Comparison of ENCODE assay signal across 1 cellular context in the genomic region with DNA sequence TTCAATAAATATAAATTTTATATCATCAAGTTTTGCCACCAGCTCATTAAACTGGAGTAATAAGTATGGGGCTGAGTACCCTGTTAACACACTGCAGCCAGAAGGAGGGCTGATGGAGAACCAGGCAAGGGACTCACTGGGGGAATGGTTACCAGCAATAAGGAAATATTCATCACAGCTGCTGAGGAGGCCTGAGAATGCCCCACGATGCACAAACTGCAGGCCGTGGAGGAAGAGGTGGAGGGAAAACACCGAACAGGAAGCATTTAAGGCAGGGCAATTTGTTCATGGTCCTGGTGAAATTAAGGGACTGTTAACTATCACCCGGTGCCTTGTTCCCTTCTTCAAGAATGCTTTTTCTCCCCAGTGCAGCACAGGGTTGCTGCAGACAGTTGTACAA.
TF ChIP-seq lines count a peak whose summit lies in the region.

No MANE protein-coding gene starts in this region.

TF ChIP-seq in GM23338, 12 proteins besides CTCF, POLR2A, EP300 and RAD21 (continued from another document):
- TF ChIP-seq, protein P1, sequence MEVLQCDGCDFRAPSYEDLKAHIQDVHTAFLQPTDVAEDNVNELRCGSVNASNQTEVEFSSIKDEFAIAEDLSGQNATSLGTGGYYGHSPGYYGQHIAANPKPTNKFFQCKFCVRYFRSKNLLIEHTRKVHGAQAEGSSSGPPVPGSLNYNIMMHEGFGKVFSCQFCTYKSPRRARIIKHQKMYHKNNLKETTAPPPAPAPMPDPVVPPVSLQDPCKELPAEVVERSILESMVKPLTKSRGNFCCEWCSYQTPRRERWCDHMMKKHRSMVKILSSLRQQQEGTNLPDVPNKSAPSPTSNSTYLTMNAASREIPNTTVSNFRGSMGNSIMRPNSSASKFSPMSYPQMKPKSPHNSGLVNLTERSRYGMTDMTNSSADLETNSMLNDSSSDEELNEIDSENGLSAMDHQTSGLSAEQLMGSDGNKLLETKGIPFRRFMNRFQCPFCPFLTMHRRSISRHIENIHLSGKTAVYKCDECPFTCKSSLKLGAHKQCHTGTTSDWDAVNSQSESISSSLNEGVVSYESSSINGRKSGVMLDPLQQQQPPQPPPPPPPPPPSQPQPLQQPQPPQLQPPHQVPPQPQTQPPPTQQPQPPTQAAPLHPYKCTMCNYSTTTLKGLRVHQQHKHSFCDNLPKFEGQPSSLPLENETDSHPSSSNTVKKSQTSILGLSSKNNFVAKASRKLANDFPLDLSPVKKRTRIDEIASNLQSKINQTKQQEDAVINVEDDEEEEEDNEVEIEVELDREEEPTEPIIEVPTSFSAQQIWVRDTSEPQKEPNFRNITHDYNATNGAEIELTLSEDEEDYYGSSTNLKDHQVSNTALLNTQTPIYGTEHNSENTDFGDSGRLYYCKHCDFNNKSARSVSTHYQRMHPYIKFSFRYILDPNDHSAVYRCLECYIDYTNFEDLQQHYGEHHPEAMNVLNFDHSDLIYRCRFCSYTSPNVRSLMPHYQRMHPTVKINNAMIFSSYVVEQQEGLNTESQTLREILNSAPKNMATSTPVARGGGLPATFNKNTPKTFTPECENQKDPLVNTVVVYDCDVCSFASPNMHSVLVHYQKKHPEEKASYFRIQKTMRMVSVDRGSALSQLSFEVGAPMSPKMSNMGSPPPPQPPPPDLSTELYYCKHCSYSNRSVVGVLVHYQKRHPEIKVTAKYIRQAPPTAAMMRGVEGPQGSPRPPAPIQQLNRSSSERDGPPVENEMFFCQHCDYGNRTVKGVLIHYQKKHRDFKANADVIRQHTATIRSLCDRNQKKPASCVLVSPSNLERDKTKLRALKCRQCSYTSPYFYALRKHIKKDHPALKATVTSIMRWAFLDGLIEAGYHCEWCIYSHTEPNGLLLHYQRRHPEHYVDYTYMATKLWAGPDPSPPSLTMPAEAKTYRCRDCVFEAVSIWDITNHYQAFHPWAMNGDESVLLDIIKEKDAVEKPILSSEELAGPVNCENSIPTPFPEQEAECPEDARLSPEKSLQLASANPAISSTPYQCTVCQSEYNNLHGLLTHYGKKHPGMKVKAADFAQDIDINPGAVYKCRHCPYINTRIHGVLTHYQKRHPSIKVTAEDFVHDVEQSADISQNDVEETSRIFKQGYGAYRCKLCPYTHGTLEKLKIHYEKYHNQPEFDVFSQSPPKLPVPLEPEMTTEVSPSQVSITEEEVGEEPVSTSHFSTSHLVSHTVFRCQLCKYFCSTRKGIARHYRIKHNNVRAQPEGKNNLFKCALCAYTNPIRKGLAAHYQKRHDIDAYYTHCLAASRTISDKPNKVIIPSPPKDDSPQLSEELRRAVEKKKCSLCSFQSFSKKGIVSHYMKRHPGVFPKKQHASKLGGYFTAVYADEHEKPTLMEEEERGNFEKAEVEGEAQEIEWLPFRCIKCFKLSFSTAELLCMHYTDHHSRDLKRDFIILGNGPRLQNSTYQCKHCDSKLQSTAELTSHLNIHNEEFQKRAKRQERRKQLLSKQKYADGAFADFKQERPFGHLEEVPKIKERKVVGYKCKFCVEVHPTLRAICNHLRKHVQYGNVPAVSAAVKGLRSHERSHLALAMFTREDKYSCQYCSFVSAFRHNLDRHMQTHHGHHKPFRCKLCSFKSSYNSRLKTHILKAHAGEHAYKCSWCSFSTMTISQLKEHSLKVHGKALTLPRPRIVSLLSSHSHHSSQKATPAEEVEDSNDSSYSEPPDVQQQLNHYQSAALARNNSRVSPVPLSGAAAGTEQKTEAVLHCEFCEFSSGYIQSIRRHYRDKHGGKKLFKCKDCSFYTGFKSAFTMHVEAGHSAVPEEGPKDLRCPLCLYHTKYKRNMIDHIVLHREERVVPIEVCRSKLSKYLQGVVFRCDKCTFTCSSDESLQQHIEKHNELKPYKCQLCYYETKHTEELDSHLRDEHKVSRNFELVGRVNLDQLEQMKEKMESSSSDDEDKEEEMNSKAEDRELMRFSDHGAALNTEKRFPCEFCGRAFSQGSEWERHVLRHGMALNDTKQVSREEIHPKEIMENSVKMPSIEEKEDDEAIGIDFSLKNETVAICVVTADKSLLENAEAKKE (CRISPR knock-in tag; IDR thresholded peaks at IDR 0.05), result no peak
